In genomic region chr9:128824911-128825310, GRCh38 we compare ENCODE assay signal across 19 cellular contexts. TPM values are rescaled to one million over a fixed set of nuclear protein-coding genes. Genes with fewer than 3 reads are reported as not detected.
DNase-seq lines count a peak whose midpoint lies in the region; ATAC-seq, FAIRE-seq and TF ChIP-seq lines count a peak whose summit lies in the region.
"Had no signal": no experiment of that assay in that cellular context is flagged by ENCODE, and none has a peak within 500 bp of the region (broad histone marks: within the 10 kb centered on the region; RNA-seq: fewer than 3 reads in every experiment).

No MANE protein-coding gene starts in this region.

- H3K4me3 ChIP-seq in HepG2 (replicated peaks in 1 of 3; ENCODE audit: insufficient read depth in 1 of 3, low read depth in 2 of 3, low read length in 3 of 3) = no peak overlapping the region
- no peak overlapping the region for H3K4me3 ChIP-seq in right lobe of liver
- H3K4me3 ChIP-seq: BLaER1 had no signal

- no peak for FAIRE-seq in HepG2 (lab: Jason Lieb, UNC)
- FAIRE-seq: GM19239, H1 had no signal

- no peak for TF ChIP-seq RAD21 in HepG2 (CRISPR knock-in tag; IDR thresholded peaks at IDR 0.05)

- H3K27ac Mint-ChIP-seq in neural crest cell (ENCODE audit: unreplicated experiment) = no peak overlapping the region
- peak overlapping the region; percentile 30 for H3K27ac Mint-ChIP-seq in stimulated activated memory B cell treated with anti-CD40 and anti-IgM and Interleukin-4, amounts not matched to agents 10 μg/mL and 1 μg/mL and 100 μg/mL, for 72 hours
- H3K27ac Mint-ChIP-seq: H9 had no signal

- no peak overlapping the region for H2AFZ ChIP-seq in HepG2 (ENCODE audit: low read length)

- no TSS peak for BruUV-seq in HepG2 (replicated peaks; lab: Mats Ljungman, UMichigan)

- CTCF ChIA-PET in HepG2 (lab: Yijun Ruan, JAX; ENCODE audit: low intra/inter-chr PET ratio, low total read pairs) (no interaction called here), RWPE1 (lab: Yijun Ruan, JAX) (no interaction called here)

- H3K27me3 ChIP-seq in HepG2 (ENCODE audit: control insufficient read depth in 1 of 2, insufficient read depth in 2 of 2, low read length in 2 of 2) = no peaks in the 10 kb centered on the region
- H3K27me3 ChIP-seq in right lobe of liver = no peaks in the 10 kb centered on the region
- H3K27me3 ChIP-seq: BLaER1 had no signal

- DNase-seq in HepG2 (ENCODE audit: low spot score) (no peak), right lobe of liver (no peak), RWPE1 (ENCODE audit: low spot score) (no peak), neural crest cell (ENCODE audit: low read depth, low spot score) (no peak), middle frontal gyrus (ENCODE audit: extremely low spot score, low spot score) (no peak), NCI-H1436 treated with DMSO at 0.1 percent for 48 hours (lab: John Stamatoyannopoulos, UW) (no peak), RPMI8226 (no peak)
- DNase-seq: CD4-positive, alpha-beta memory T cell; DMS79 treated with DMSO at 0.1 percent for 48 hours; GF-D8; H9; IMR-90; KBM-7 had no signal

- no peak overlapping the region for H3K4me2 ChIP-seq in HepG2 (ENCODE audit: low read depth, low read length)
- H3K4me2 ChIP-seq: BLaER1 had no signal

- POLR2A ChIA-PET in HepG2 (lab: Yijun Ruan, JAX) (no interaction called here), RWPE1 (lab: Yijun Ruan, JAX; ENCODE audit: low non-redundant PET) (no interaction called here)

- in situ Hi-C loops in HepG2 (cut with HindIII; ENCODE audit: extremely low pct_ligation_motif_present, low pct_unique_long_range_greater_than_20kb) = no loop called here

- peaks cover 10% of the 10 kb centered on the region for H3K79me2 ChIP-seq in HepG2 (ENCODE audit: insufficient read depth, low read length)

- H3K9me3 Mint-ChIP-seq in neural crest cell = no peaks in the 10 kb centered on the region
- H3K9me3 Mint-ChIP-seq in stimulated activated memory B cell treated with anti-CD40 and anti-IgM and Interleukin-4, amounts not matched to agents 10 μg/mL and 1 μg/mL and 100 μg/mL, for 72 hours = no peaks in the 10 kb centered on the region
- H3K9me3 Mint-ChIP-seq: CD14-positive monocyte; CD4-positive, alpha-beta memory T cell; H9 had no signal

- H3K4me1 Mint-ChIP-seq in neural crest cell = peaks cover 18% of the 10 kb centered on the region
- H3K4me1 Mint-ChIP-seq in stimulated activated memory B cell treated with anti-CD40 and anti-IgM and Interleukin-4, amounts not matched to agents 10 μg/mL and 1 μg/mL and 100 μg/mL, for 72 hours = peaks cover 47% of the 10 kb centered on the region

- peaks cover 35% of the 10 kb centered on the region for H3K4me1 ChIP-seq in HepG2 (ENCODE audit: insufficient read depth, low read length)
- peaks cover 0 to 30% (median 4%) of the 10 kb centered on the region in 4 donors for H3K4me1 ChIP-seq in right lobe of liver

- TF ChIP-seq CTCF in HepG2 (CRISPR knock-in tag; IDR thresholded peaks at IDR 0.05) = no peak
- TF ChIP-seq CTCF in right lobe of liver (IDR thresholded peaks at IDR 0.05) = no peak
- no peak for TF ChIP-seq CTCF in RWPE1 (conservative IDR thresholded peaks at IDR 0.05; ENCODE audit: low read depth)
- TF ChIP-seq CTCF in neural crest cell (conservative IDR thresholded peaks at IDR 0.05) = no peak

- no peaks in the 10 kb centered on the region for H4K20me1 ChIP-seq in HepG2 (ENCODE audit: insufficient read depth, low read length)

- H3K9ac ChIP-seq in HepG2 (ENCODE audit: insufficient read depth, low read depth, low read length) = no peak overlapping the region
- H3K9ac ChIP-seq: BLaER1 had no signal

- H3K9me3 ChIP-seq in HepG2 (ENCODE audit: low read length) (no peaks in the 10 kb centered on the region), right lobe of liver (no peaks in the 10 kb centered on the region)
- H3K9me3 ChIP-seq: BLaER1 had no signal

- peaks cover 2% of the 10 kb centered on the region for H3K27me3 Mint-ChIP-seq in neural crest cell (ENCODE audit: low read depth)
- no peaks in the 10 kb centered on the region for H3K27me3 Mint-ChIP-seq in stimulated activated memory B cell treated with anti-CD40 and anti-IgM and Interleukin-4, amounts not matched to agents 10 μg/mL and 1 μg/mL and 100 μg/mL, for 72 hours
- H3K27me3 Mint-ChIP-seq: CD4-positive, alpha-beta memory T cell had no signal

- WGBS in HepG2 (ENCODE audit: low lambda C conversion rate) = 97% methylated on average over 2 of the region's 7 CpGs
- 100% methylated on average over 3 of the region's 7 CpGs for WGBS in right lobe of liver (ENCODE audit: insufficient coverage, low coverage, low lambda C conversion rate, missing lambda C conversion rate)

- ATAC-seq in HepG2 (no peak), right lobe of liver (no peak)
- no peak for ATAC-seq in stimulated activated memory B cell treated with anti-CD40 and anti-IgM and Interleukin-4, amounts not matched to agents 10 μg/mL and 1 μg/mL and 100 μg/mL, for 72 hours

- H3K27ac ChIP-seq in HepG2 (ENCODE audit: extremely low read length, insufficient read depth, low read length) = no peak overlapping the region
- H3K27ac ChIP-seq in right lobe of liver = peak overlapping the region in 1 of 3 donors; percentile 43
- H3K27ac ChIP-seq in RWPE1 = peak overlapping the region; percentile 41
- H3K27ac ChIP-seq: BLaER1, HL-60 had no signal

- TF ChIP-seq EP300 in HepG2 (IDR thresholded peaks at IDR 0.05; ENCODE audit: low read depth in 2 of 2, low read length in 2 of 2) = no peak
- TF ChIP-seq EP300 in HepG2 (CRISPR knock-in tag; IDR thresholded peaks at IDR 0.05; ENCODE audit: borderline replicate concordance) = no peak

- H3K36me3 ChIP-seq in HepG2 (replicated peaks in 1 of 2; ENCODE audit: control insufficient read depth in 1 of 2, insufficient read depth in 2 of 2, low read length in 2 of 2) (peaks cover 22 to 62% of the 10 kb centered on the region in 2 experiments), right lobe of liver (peaks cover 0 to 39% (median 4%) of the 10 kb centered on the region in 4 donors)

- TF ChIP-seq POLR2A in HepG2 (IDR thresholded peaks at IDR 0.05; ENCODE audit: insufficient read depth in 1 of 2, low read depth in 2 of 2, low read length in 2 of 2) (no peak), right lobe of liver (IDR thresholded peaks at IDR 0.05) (no peak)

- H3K36me3 Mint-ChIP-seq in neural crest cell (ENCODE audit: low read depth) = no peaks in the 10 kb centered on the region
- peaks cover 70% of the 10 kb centered on the region for H3K36me3 Mint-ChIP-seq in stimulated activated memory B cell treated with anti-CD40 and anti-IgM and Interleukin-4, amounts not matched to agents 10 μg/mL and 1 μg/mL and 100 μg/mL, for 72 hours

- peak overlapping the region; percentile 23 for H3K4me3 Mint-ChIP-seq in neural crest cell
- H3K4me3 Mint-ChIP-seq in stimulated activated memory B cell treated with anti-CD40 and anti-IgM and Interleukin-4, amounts not matched to agents 10 μg/mL and 1 μg/mL and 100 μg/mL, for 72 hours = no peak overlapping the region
- H3K4me3 Mint-ChIP-seq: CD14-positive monocyte; CD4-positive, alpha-beta memory T cell; H9 had no signal

- intact Hi-C loops in HepG2 (cut with micrococcal nuclease; ENCODE audit: unreplicated experiment) (no loop called here), right lobe of liver (cut with DNase I) (no loop called here)

RNA-seq across cellular contexts. Expression of gene SPOUT1, which starts 4.7 kb away (rescaled TPM):
- 39.0 and 39.7 TPM in 2 replicates for total RNA-seq in HepG2 (2016; rRNA removed; fragmentation: Illumina TruSeq; extraction: Trizol)
- 23.3 and 28.0 TPM in 2 replicates for total RNA-seq in HepG2 (2016; cell fraction: cytosol; rRNA removed; fragmentation: Illumina TruSeq; extraction: Trizol; ENCODE audit: low read depth)
- total RNA-seq in HepG2 (2016; cell fraction: insoluble cytoplasmic fraction; rRNA removed; fragmentation: Illumina TruSeq; extraction: Trizol) = 32.9 and 42.5 TPM in 2 replicates
- total RNA-seq in HepG2 (2016; cell fraction: membrane; rRNA removed; fragmentation: Illumina TruSeq; extraction: Trizol) = 13.5 and 14.0 TPM in 2 replicates
- total RNA-seq in HepG2 (2016; cell fraction: nucleus; rRNA removed; fragmentation: Illumina TruSeq; extraction: Trizol) = 19.1 and 26.6 TPM in 2 replicates
- 45.8 and 56.5 TPM in 2 replicates for polyA plus RNA-seq in HepG2 (2011; rRNA removed)
- polyA plus RNA-seq in HepG2 (2011; cell fraction: cytosol; rRNA removed) = 13.7 and 19.1 TPM in 2 replicates
- polyA plus RNA-seq in HepG2 (2011; cell fraction: nucleus; rRNA removed) = 341 and 371 TPM in 2 replicates
- 21.0 and 38.5 TPM in 2 replicates for polyA plus RNA-seq in HepG2 (2012)
- polyA plus RNA-seq in HepG2 (2016; cell fraction: cytosol; fragmentation: Illumina TruSeq; extraction: Trizol; ENCODE audit: low read depth) = 6.7 and 8.9 TPM in 2 replicates
- polyA plus RNA-seq in HepG2 (2016; cell fraction: insoluble cytoplasmic fraction; fragmentation: Illumina TruSeq; extraction: Trizol; ENCODE audit: low read depth) = 46.4 and 46.6 TPM in 2 replicates
- 11.8 and 11.9 TPM in 2 replicates for polyA plus RNA-seq in HepG2 (2016; cell fraction: membrane; fragmentation: Illumina TruSeq; extraction: Trizol; ENCODE audit: low read depth)
- 77.1 and 80.1 TPM in 2 replicates for polyA plus RNA-seq in HepG2 (2016; cell fraction: nucleus; fragmentation: Illumina TruSeq; extraction: Trizol; ENCODE audit: insufficient read depth, low read depth)
- polyA minus RNA-seq in HepG2 (2011; rRNA and poly(A)+ RNA removed; ENCODE audit: low replicate concordance) = 84.6 and 145 TPM in 2 replicates
- polyA minus RNA-seq in HepG2 (2011; cell fraction: cytosol; rRNA and poly(A)+ RNA removed) = 7.4 and 11.6 TPM in 2 replicates
- 24.6 and 26.2 TPM in 2 replicates for polyA minus RNA-seq in HepG2 (2011; cell fraction: nucleus; rRNA and poly(A)+ RNA removed)
- 10 to 100 TPM; 14.5 to 37.8 (median 24.5) TPM for total RNA-seq in right lobe of liver
- 66.7 and 66.8 TPM in 2 replicates for total RNA-seq in neural crest cell

RNA-seq across cellular contexts. Expression of gene ENDOG, which starts 6.6 kb away (rescaled TPM):
- total RNA-seq in HepG2 (2016; rRNA removed; fragmentation: Illumina TruSeq; extraction: Trizol) (26.3 and 28.7 TPM in 2 replicates), right lobe of liver (10 to 100 TPM; 22.4 to 50.1 (median 41.0) TPM), neural crest cell (21.9 and 23.7 TPM in 2 replicates)
- total RNA-seq in HepG2 (2016; cell fraction: cytosol; rRNA removed; fragmentation: Illumina TruSeq; extraction: Trizol; ENCODE audit: low read depth) = 6.7 and 7.2 TPM in 2 replicates
- total RNA-seq in HepG2 (2016; cell fraction: insoluble cytoplasmic fraction; rRNA removed; fragmentation: Illumina TruSeq; extraction: Trizol) = 27.5 and 28.8 TPM in 2 replicates
- total RNA-seq in HepG2 (2016; cell fraction: membrane; rRNA removed; fragmentation: Illumina TruSeq; extraction: Trizol) = 10.8 and 11.3 TPM in 2 replicates
- total RNA-seq in HepG2 (2016; cell fraction: nucleus; rRNA removed; fragmentation: Illumina TruSeq; extraction: Trizol) = 7.2 and 8.7 TPM in 2 replicates
- polyA plus RNA-seq in HepG2 (2011; rRNA removed) = 28.8 and 31.5 TPM in 2 replicates
- 27.0 and 54.5 TPM in 2 replicates for polyA plus RNA-seq in HepG2 (2011; cell fraction: cytosol; rRNA removed)
- 24.4 and 27.0 TPM in 2 replicates for polyA plus RNA-seq in HepG2 (2011; cell fraction: nucleus; rRNA removed)
- polyA plus RNA-seq in HepG2 (2012) = 8.6 and 10.1 TPM in 2 replicates
- 6.3 and 7.3 TPM in 2 replicates for polyA plus RNA-seq in HepG2 (2016; cell fraction: cytosol; fragmentation: Illumina TruSeq; extraction: Trizol; ENCODE audit: low read depth)
- polyA plus RNA-seq in HepG2 (2016; cell fraction: insoluble cytoplasmic fraction; fragmentation: Illumina TruSeq; extraction: Trizol; ENCODE audit: low read depth) = 25.1 and 28.1 TPM in 2 replicates
- polyA plus RNA-seq in HepG2 (2016; cell fraction: membrane; fragmentation: Illumina TruSeq; extraction: Trizol; ENCODE audit: low read depth) = 8.7 and 9.3 TPM in 2 replicates
- 15.7 and 17.2 TPM in 2 replicates for polyA plus RNA-seq in HepG2 (2016; cell fraction: nucleus; fragmentation: Illumina TruSeq; extraction: Trizol; ENCODE audit: insufficient read depth, low read depth)
- polyA minus RNA-seq in HepG2 (2011; rRNA and poly(A)+ RNA removed; ENCODE audit: low replicate concordance) = 33.6 and 37.4 TPM in 2 replicates
- 12.2 and 15.3 TPM in 2 replicates for polyA minus RNA-seq in HepG2 (2011; cell fraction: cytosol; rRNA and poly(A)+ RNA removed)
- polyA minus RNA-seq in HepG2 (2011; cell fraction: nucleus; rRNA and poly(A)+ RNA removed) = 4.6 and 5.7 TPM in 2 replicates

RNA-seq across cellular contexts. Expression of gene TBC1D13, which starts 37.9 kb away (rescaled TPM):
- 17.9 and 18.4 TPM in 2 replicates for total RNA-seq in HepG2 (2016; rRNA removed; fragmentation: Illumina TruSeq; extraction: Trizol)
- 4.5 and 4.6 TPM in 2 replicates for total RNA-seq in HepG2 (2016; cell fraction: cytosol; rRNA removed; fragmentation: Illumina TruSeq; extraction: Trizol; ENCODE audit: low read depth)
- total RNA-seq in HepG2 (2016; cell fraction: insoluble cytoplasmic fraction; rRNA removed; fragmentation: Illumina TruSeq; extraction: Trizol) = 14.1 and 19.9 TPM in 2 replicates
- 16.9 and 17.6 TPM in 2 replicates for total RNA-seq in HepG2 (2016; cell fraction: membrane; rRNA removed; fragmentation: Illumina TruSeq; extraction: Trizol)
- total RNA-seq in HepG2 (2016; cell fraction: nucleus; rRNA removed; fragmentation: Illumina TruSeq; extraction: Trizol) = 10.2 and 11.5 TPM in 2 replicates
- 18.6 and 19.7 TPM in 2 replicates for polyA plus RNA-seq in HepG2 (2011; rRNA removed)
- 10.4 and 11.9 TPM in 2 replicates for polyA plus RNA-seq in HepG2 (2011; cell fraction: cytosol; rRNA removed)
- polyA plus RNA-seq in HepG2 (2011; cell fraction: nucleus; rRNA removed) = 17.0 and 19.7 TPM in 2 replicates
- polyA plus RNA-seq in HepG2 (2012) = 12.5 and 15.0 TPM in 2 replicates
- 4.3 and 4.4 TPM in 2 replicates for polyA plus RNA-seq in HepG2 (2016; cell fraction: cytosol; fragmentation: Illumina TruSeq; extraction: Trizol; ENCODE audit: low read depth)
- 18.1 and 21.0 TPM in 2 replicates for polyA plus RNA-seq in HepG2 (2016; cell fraction: insoluble cytoplasmic fraction; fragmentation: Illumina TruSeq; extraction: Trizol; ENCODE audit: low read depth)
- polyA plus RNA-seq in HepG2 (2016; cell fraction: membrane; fragmentation: Illumina TruSeq; extraction: Trizol; ENCODE audit: low read depth) = 14.5 and 15.5 TPM in 2 replicates
- 20.4 and 21.2 TPM in 2 replicates for polyA plus RNA-seq in HepG2 (2016; cell fraction: nucleus; fragmentation: Illumina TruSeq; extraction: Trizol; ENCODE audit: insufficient read depth, low read depth)
- 24.8 and 50.6 TPM in 2 replicates for polyA minus RNA-seq in HepG2 (2011; rRNA and poly(A)+ RNA removed; ENCODE audit: low replicate concordance)
- 4.6 and 8.1 TPM in 2 replicates for polyA minus RNA-seq in HepG2 (2011; cell fraction: cytosol; rRNA and poly(A)+ RNA removed)
- polyA minus RNA-seq in HepG2 (2011; cell fraction: nucleus; rRNA and poly(A)+ RNA removed) = 7.9 and 9.4 TPM in 2 replicates
- total RNA-seq in right lobe of liver = 10 to 100 TPM in 4 of 6 experiments, 1 to 10 TPM in 2; 7.3 to 16.0 (median 12.6) TPM
- total RNA-seq in neural crest cell = 28.9 and 32.3 TPM in 2 replicates

RNA-seq across cellular contexts. Expression of gene ZER1, which starts 53.2 kb away (rescaled TPM):
- 7.7 and 9.1 TPM in 2 replicates for total RNA-seq in HepG2 (2016; rRNA removed; fragmentation: Illumina TruSeq; extraction: Trizol)
- total RNA-seq in HepG2 (2016; cell fraction: cytosol; rRNA removed; fragmentation: Illumina TruSeq; extraction: Trizol; ENCODE audit: low read depth) = 3.8 TPM in 2 replicates
- 7.2 and 8.2 TPM in 2 replicates for total RNA-seq in HepG2 (2016; cell fraction: insoluble cytoplasmic fraction; rRNA removed; fragmentation: Illumina TruSeq; extraction: Trizol)
- 8.5 and 8.7 TPM in 2 replicates for total RNA-seq in HepG2 (2016; cell fraction: membrane; rRNA removed; fragmentation: Illumina TruSeq; extraction: Trizol)
- 5.5 and 5.8 TPM in 2 replicates for total RNA-seq in HepG2 (2016; cell fraction: nucleus; rRNA removed; fragmentation: Illumina TruSeq; extraction: Trizol)
- 40.0 and 43.9 TPM in 2 replicates for polyA plus RNA-seq in HepG2 (2011; rRNA removed)
- polyA plus RNA-seq in HepG2 (2011; cell fraction: cytosol; rRNA removed) = 20.7 and 30.4 TPM in 2 replicates
- 40.7 and 47.4 TPM in 2 replicates for polyA plus RNA-seq in HepG2 (2011; cell fraction: nucleus; rRNA removed)
- polyA plus RNA-seq in HepG2 (2012) = 12.9 and 16.4 TPM in 2 replicates
- polyA plus RNA-seq in HepG2 (2016; cell fraction: cytosol; fragmentation: Illumina TruSeq; extraction: Trizol; ENCODE audit: low read depth) = 2.2 and 3.0 TPM in 2 replicates
- polyA plus RNA-seq in HepG2 (2016; cell fraction: insoluble cytoplasmic fraction; fragmentation: Illumina TruSeq; extraction: Trizol; ENCODE audit: low read depth) = 7.0 and 8.8 TPM in 2 replicates
- 5.5 and 6.2 TPM in 2 replicates for polyA plus RNA-seq in HepG2 (2016; cell fraction: membrane; fragmentation: Illumina TruSeq; extraction: Trizol; ENCODE audit: low read depth)
- polyA plus RNA-seq in HepG2 (2016; cell fraction: nucleus; fragmentation: Illumina TruSeq; extraction: Trizol; ENCODE audit: insufficient read depth, low read depth) = 7.5 and 8.6 TPM in 2 replicates
- 73.9 and 109 TPM in 2 replicates for polyA minus RNA-seq in HepG2 (2011; rRNA and poly(A)+ RNA removed; ENCODE audit: low replicate concordance)
- polyA minus RNA-seq in HepG2 (2011; cell fraction: cytosol; rRNA and poly(A)+ RNA removed) = 18.8 and 24.2 TPM in 2 replicates
- polyA minus RNA-seq in HepG2 (2011; cell fraction: nucleus; rRNA and poly(A)+ RNA removed) = 12.8 and 14.9 TPM in 2 replicates
- 10 to 100 TPM; 13.4 to 21.8 (median 16.0) TPM for total RNA-seq in right lobe of liver
- 19.1 and 19.3 TPM in 2 replicates for total RNA-seq in neural crest cell

RNA-seq across cellular contexts. Expression of gene KYAT1, which starts 56.8 kb away (rescaled TPM):
- total RNA-seq in HepG2 (2016; rRNA removed; fragmentation: Illumina TruSeq; extraction: Trizol) (5.6 and 9.2 TPM in 2 replicates), right lobe of liver (10 to 100 TPM in 4 of 6 experiments, 1 to 10 TPM in 2; 7.2 to 12.7 (median 10.4) TPM), neural crest cell (17.7 and 17.9 TPM in 2 replicates)
- total RNA-seq in HepG2 (2016; cell fraction: cytosol; rRNA removed; fragmentation: Illumina TruSeq; extraction: Trizol; ENCODE audit: low read depth) = 2.0 and 2.8 TPM in 2 replicates
- total RNA-seq in HepG2 (2016; cell fraction: insoluble cytoplasmic fraction; rRNA removed; fragmentation: Illumina TruSeq; extraction: Trizol) = 6.1 and 10.3 TPM in 2 replicates
- total RNA-seq in HepG2 (2016; cell fraction: membrane; rRNA removed; fragmentation: Illumina TruSeq; extraction: Trizol) = 3.5 and 4.0 TPM in 2 replicates
- 13.5 and 14.4 TPM in 2 replicates for total RNA-seq in HepG2 (2016; cell fraction: nucleus; rRNA removed; fragmentation: Illumina TruSeq; extraction: Trizol)
- polyA plus RNA-seq in HepG2 (2011; rRNA removed) = 46.5 and 58.4 TPM in 2 replicates
- polyA plus RNA-seq in HepG2 (2011; cell fraction: cytosol; rRNA removed) = 22.3 and 28.7 TPM in 2 replicates
- 274 and 317 TPM in 2 replicates for polyA plus RNA-seq in HepG2 (2011; cell fraction: nucleus; rRNA removed)
- polyA plus RNA-seq in HepG2 (2012) = 22.3 and 32.9 TPM in 2 replicates
- 1.4 and 1.9 TPM in 2 replicates for polyA plus RNA-seq in HepG2 (2016; cell fraction: cytosol; fragmentation: Illumina TruSeq; extraction: Trizol; ENCODE audit: low read depth)
- 4.9 and 6.1 TPM in 2 replicates for polyA plus RNA-seq in HepG2 (2016; cell fraction: insoluble cytoplasmic fraction; fragmentation: Illumina TruSeq; extraction: Trizol; ENCODE audit: low read depth)
- polyA plus RNA-seq in HepG2 (2016; cell fraction: membrane; fragmentation: Illumina TruSeq; extraction: Trizol; ENCODE audit: low read depth) = 1.7 and 2.4 TPM in 2 replicates
- polyA plus RNA-seq in HepG2 (2016; cell fraction: nucleus; fragmentation: Illumina TruSeq; extraction: Trizol; ENCODE audit: insufficient read depth, low read depth) = 34.5 and 36.6 TPM in 2 replicates
- polyA minus RNA-seq in HepG2 (2011; rRNA and poly(A)+ RNA removed; ENCODE audit: low replicate concordance) = 38.2 and 47.2 TPM in 2 replicates
- 9.3 and 15.4 TPM in 2 replicates for polyA minus RNA-seq in HepG2 (2011; cell fraction: cytosol; rRNA and poly(A)+ RNA removed)
- polyA minus RNA-seq in HepG2 (2011; cell fraction: nucleus; rRNA and poly(A)+ RNA removed) = 48.0 and 50.7 TPM in 2 replicates
